Comparison of ENCODE assay signal across 1 cellular context in genomic region chr4:182231080-182231479, GRCh38.
TF ChIP-seq lines count a peak whose summit lies in the region.

No MANE protein-coding gene starts in this region.

TF ChIP-seq in HepG2, 621 proteins besides CTCF, POLR2A, EP300 and RAD21:
- no peak for TF ChIP-seq ZFP62 (CRISPR knock-in tag; IDR thresholded peaks at IDR 0.05)
